1 cellular context compared by ENCODE assay signal in the genomic region with DNA sequence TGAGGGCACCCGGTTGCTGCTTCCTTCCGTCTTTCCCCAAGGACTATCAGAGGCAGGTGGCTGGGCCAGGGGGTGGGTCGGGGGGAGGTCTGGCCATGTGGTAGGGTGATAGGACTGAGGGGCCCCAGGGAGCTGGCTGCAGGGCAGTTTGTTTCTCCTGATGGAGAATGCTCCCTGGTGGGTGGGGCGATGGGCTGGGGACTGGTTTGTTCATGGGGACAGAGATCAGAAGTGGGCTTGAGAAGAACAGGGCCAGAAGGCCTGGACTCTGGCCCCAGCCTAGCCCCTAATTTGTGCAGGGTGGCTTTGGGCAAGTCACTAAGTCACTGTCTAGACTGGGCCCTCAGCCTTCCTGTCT.
TF ChIP-seq lines count a peak whose summit lies in the region.

No MANE protein-coding gene starts in this region.

TF ChIP-seq in SK-N-SH, 30 proteins besides CTCF, POLR2A, EP300 and RAD21 (continued from another document):
- no peak for TF ChIP-seq JUND (IDR thresholded peaks at IDR 0.05)
- no peak for TF ChIP-seq USF2 (IDR thresholded peaks at IDR 0.05; ENCODE audit: borderline replicate concordance, low read depth, low read length)
- TF ChIP-seq RFX5 (IDR thresholded peaks at IDR 0.05; ENCODE audit: low read length) = no peak
- no peak for TF ChIP-seq ELF1 (IDR thresholded peaks at IDR 0.05)
- no peak for TF ChIP-seq FOXJ3 (CRISPR knock-in tag; IDR thresholded peaks at IDR 0.05)
- TF ChIP-seq, protein P1, sequence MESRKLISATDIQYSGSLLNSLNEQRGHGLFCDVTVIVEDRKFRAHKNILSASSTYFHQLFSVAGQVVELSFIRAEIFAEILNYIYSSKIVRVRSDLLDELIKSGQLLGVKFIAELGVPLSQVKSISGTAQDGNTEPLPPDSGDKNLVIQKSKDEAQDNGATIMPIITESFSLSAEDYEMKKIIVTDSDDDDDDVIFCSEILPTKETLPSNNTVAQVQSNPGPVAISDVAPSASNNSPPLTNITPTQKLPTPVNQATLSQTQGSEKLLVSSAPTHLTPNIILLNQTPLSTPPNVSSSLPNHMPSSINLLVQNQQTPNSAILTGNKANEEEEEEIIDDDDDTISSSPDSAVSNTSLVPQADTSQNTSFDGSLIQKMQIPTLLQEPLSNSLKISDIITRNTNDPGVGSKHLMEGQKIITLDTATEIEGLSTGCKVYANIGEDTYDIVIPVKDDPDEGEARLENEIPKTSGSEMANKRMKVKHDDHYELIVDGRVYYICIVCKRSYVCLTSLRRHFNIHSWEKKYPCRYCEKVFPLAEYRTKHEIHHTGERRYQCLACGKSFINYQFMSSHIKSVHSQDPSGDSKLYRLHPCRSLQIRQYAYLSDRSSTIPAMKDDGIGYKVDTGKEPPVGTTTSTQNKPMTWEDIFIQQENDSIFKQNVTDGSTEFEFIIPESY (IDR thresholded peaks at IDR 0.05; ENCODE audit: borderline replicate concordance, low read depth) = no peak
TF ChIP-seq in SK-N-SH: peak in this region for 0.
